In genomic region chr14:51651388-51652167, GRCh38 we compare ENCODE assay signal across 8 cellular contexts. TPM values are rescaled to one million over a fixed set of nuclear protein-coding genes. Genes with fewer than 3 reads are reported as not detected.
A peak's percentile ranks its signal among the peaks of the same experiment; 100 is the strongest.
DNase-seq lines count a peak whose midpoint lies in the region; TF ChIP-seq lines count a peak whose summit lies in the region.

Gene FRMD6 (plus strand): TSS chr14:51651910. CDS start chr14:51689837, 37,927 bp downstream.

- no peaks in the 10 kb centered on the region for H3K9me2 ChIP-seq in SK-N-SH

- CTCF ChIA-PET in SK-N-SH (lab: Yijun Ruan, JAX) = interaction anchor here (0.6 to 3.9 kb wide), 34 partner anchors 11 to 377 kb away, joined by 3 to 79 read pairs (median 4); no protein-coding TSS in a partner anchor

- H3K4me3 Mint-ChIP-seq in activated naive CD8-positive, alpha-beta T cell = peak within 1 kb of the TSS; percentile 85

- POLR2A ChIA-PET in SK-N-SH (lab: Yijun Ruan, JAX) = interaction anchor here (1.4 kb wide), 2 partner anchors 204 to 369 kb away, joined by 3 to 6 read pairs; no protein-coding TSS in a partner anchor

- H3K27me3 Mint-ChIP-seq in activated naive CD8-positive, alpha-beta T cell = peaks cover 14% of the 10 kb centered on the region

- peaks cover 41% of the 10 kb centered on the region for H3F3A ChIP-seq in SK-N-SH (replicated peaks; ENCODE audit: insufficient read depth)

- H3K27me3 ChIP-seq in SK-N-SH (ENCODE audit: insufficient read depth) (no peaks in the 10 kb centered on the region), ovary (no peaks in the 10 kb centered on the region), thymus (ENCODE audit: control insufficient read depth, insufficient read depth) (no peaks in the 10 kb centered on the region)

- intact Hi-C loops in head of caudate nucleus (cut with DNase I) (loop anchor here (5.0 kb wide), 2 partner anchors 131 to 369 kb away; no protein-coding TSS in a partner anchor), ovary (cut with DNase I) (no loop called here)

- TF ChIP-seq POLR2A in ovary (IDR thresholded peaks at IDR 0.05) = peak; percentile 72

- no peak within 1 kb of the TSS for H2AFZ ChIP-seq in SK-N-SH (ENCODE audit: low read depth)

- H3K27ac ChIP-seq in SK-N-SH (ENCODE audit: low read depth in 2 of 2, low read length in 1 of 2) (peak within 1 kb of the TSS; percentile 96 to 97), ovary (peak within 1 kb of the TSS; percentile 91 to 96), thymus (ENCODE audit: low read depth) (peak within 1 kb of the TSS; percentile 90)

- WGBS in SK-N-SH (ENCODE audit: low lambda C conversion rate) = 0% methylated on average over 24 of the region's 86 CpGs
- WGBS in ovary, 3 donors = 0 to 1% (median 0%) methylated on average over 36 to 86 of the region's 86 CpGs
- under 1% methylated on average over 86 of the region's 86 CpGs for WGBS in thymus

- DNase-seq in ELR (ENCODE audit: low read depth) = peak; percentile 90
- DNase-seq in H4 (ENCODE audit: low spot score) = peak; percentile 84
- peak; percentile 82 for DNase-seq in LoVo (ENCODE audit: low spot score)
- DNase-seq in SK-N-SH = peak; percentile 97
- peak; percentile 46 to 90 (median 80) for DNase-seq in head of caudate nucleus
- peak; percentile 86 to 90 (median 90) for DNase-seq in ovary

- H3K9ac ChIP-seq in SK-N-SH = peak within 1 kb of the TSS; percentile 99

- H3K4me1 Mint-ChIP-seq in activated naive CD8-positive, alpha-beta T cell (ENCODE audit: low read depth) = peaks cover 15% of the 10 kb centered on the region

- H3K79me2 ChIP-seq in SK-N-SH (ENCODE audit: insufficient read depth) = peaks cover 97% of the 10 kb centered on the region

- H3K4me3 ChIP-seq in SK-N-SH (ENCODE audit: low read depth in 2 of 2, low read length in 1 of 2) (peak within 1 kb of the TSS; percentile 93 to 95), ovary (peak within 1 kb of the TSS; percentile 76), thymus (ENCODE audit: low read length) (peak within 1 kb of the TSS; percentile 86)

- H3K36me3 ChIP-seq in SK-N-SH (replicated peaks in 1 of 2; ENCODE audit: control insufficient read depth in 1 of 2, insufficient read depth in 2 of 2, low read length in 1 of 2) (peaks cover 0 to 30% of the 10 kb centered on the region in 2 experiments), ovary (no peaks in the 10 kb centered on the region), thymus (ENCODE audit: control insufficient read depth, insufficient read depth) (no peaks in the 10 kb centered on the region)

- H4K20me1 ChIP-seq in SK-N-SH (ENCODE audit: insufficient read depth) = peaks cover 39% of the 10 kb centered on the region

- no peaks in the 10 kb centered on the region for H3K36me3 Mint-ChIP-seq in activated naive CD8-positive, alpha-beta T cell

- H3K4me1 ChIP-seq in SK-N-SH (ENCODE audit: control insufficient read depth in 1 of 2, insufficient read depth in 2 of 2, low read depth in 1 of 2, low read length in 1 of 2) (peaks cover 0 to 23% of the 10 kb centered on the region in 2 experiments; a peak in 2 of 4 replicates), ovary (ENCODE audit: insufficient read depth) (peaks cover 9% of the 10 kb centered on the region), thymus (ENCODE audit: control insufficient read depth, insufficient read depth, low read length) (peaks cover 17% of the 10 kb centered on the region)

- TF ChIP-seq EP300 in SK-N-SH (IDR thresholded peaks at IDR 0.05; ENCODE audit: borderline replicate concordance in 1 of 2, low read depth in 1 of 2, low read length in 1 of 2) (peak in 1 of 2 experiments; percentile 49; a peak in 2 of 4 replicates), ovary (IDR thresholded peaks at IDR 0.05) (no peak)

- no peaks in the 10 kb centered on the region for H3K9me3 Mint-ChIP-seq in activated naive CD8-positive, alpha-beta T cell (ENCODE audit: low read depth)

- TF ChIP-seq CTCF in SK-N-SH (IDR thresholded peaks at IDR 0.05) = peak; percentile 79
- TF ChIP-seq CTCF in ovary (IDR thresholded peaks at IDR 0.05) = peak; percentile 67 to 87 (median 84)

- H3K9me3 ChIP-seq in SK-N-SH (no peaks in the 10 kb centered on the region), ovary (no peaks in the 10 kb centered on the region), thymus (ENCODE audit: control insufficient read depth) (no peaks in the 10 kb centered on the region)

- H3K4me2 ChIP-seq in SK-N-SH = peak within 1 kb of the TSS; percentile 91

- H3K27ac Mint-ChIP-seq in activated naive CD8-positive, alpha-beta T cell = peak within 1 kb of the TSS; percentile 30

- TF ChIP-seq RAD21 in SK-N-SH (IDR thresholded peaks at IDR 0.05; ENCODE audit: low read length) = peak; percentile 38

TF ChIP-seq in SK-N-SH, 30 proteins besides CTCF, POLR2A, EP300 and RAD21 (continues in another document):
- peak; percentile 9; the same call in 1 of the 2 replicates for TF ChIP-seq TCF12 (IDR thresholded peaks at IDR 0.05)
- 0 out of 2 replicates have a peak, but pooled peaks have one; percentile 34 for TF ChIP-seq NFIC (IDR thresholded peaks at IDR 0.05; ENCODE audit: borderline replicate concordance)
- TF ChIP-seq MEF2A (IDR thresholded peaks at IDR 0.05; ENCODE audit: borderline replicate concordance, low read depth) = peak; percentile 6; the same call in 1 of the 2 replicates
- TF ChIP-seq TAF1 (IDR thresholded peaks at IDR 0.05; ENCODE audit: borderline replicate concordance, low read depth, low read length) = peak; percentile 96; the same call in 1 of the 2 replicates
- TF ChIP-seq, protein P1, sequence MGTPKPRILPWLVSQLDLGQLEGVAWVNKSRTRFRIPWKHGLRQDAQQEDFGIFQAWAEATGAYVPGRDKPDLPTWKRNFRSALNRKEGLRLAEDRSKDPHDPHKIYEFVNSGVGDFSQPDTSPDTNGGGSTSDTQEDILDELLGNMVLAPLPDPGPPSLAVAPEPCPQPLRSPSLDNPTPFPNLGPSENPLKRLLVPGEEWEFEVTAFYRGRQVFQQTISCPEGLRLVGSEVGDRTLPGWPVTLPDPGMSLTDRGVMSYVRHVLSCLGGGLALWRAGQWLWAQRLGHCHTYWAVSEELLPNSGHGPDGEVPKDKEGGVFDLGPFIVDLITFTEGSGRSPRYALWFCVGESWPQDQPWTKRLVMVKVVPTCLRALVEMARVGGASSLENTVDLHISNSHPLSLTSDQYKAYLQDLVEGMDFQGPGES (IDR thresholded peaks at IDR 0.05; ENCODE audit: low read depth, low read length) = no peak
- TF ChIP-seq ELF1 (IDR thresholded peaks at IDR 0.05) = no peak
- TF ChIP-seq, protein P2, sequence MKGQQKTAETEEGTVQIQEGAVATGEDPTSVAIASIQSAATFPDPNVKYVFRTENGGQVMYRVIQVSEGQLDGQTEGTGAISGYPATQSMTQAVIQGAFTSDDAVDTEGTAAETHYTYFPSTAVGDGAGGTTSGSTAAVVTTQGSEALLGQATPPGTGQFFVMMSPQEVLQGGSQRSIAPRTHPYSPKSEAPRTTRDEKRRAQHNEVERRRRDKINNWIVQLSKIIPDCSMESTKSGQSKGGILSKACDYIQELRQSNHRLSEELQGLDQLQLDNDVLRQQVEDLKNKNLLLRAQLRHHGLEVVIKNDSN (IDR thresholded peaks at IDR 0.05; ENCODE audit: borderline replicate concordance, low read depth) = no peak
- TF ChIP-seq GABPA (IDR thresholded peaks at IDR 0.05; ENCODE audit: low read depth) = no peak
- TF ChIP-seq REST (IDR thresholded peaks at IDR 0.05; ENCODE audit: low read depth, low read length) = peak; percentile 60
- no peak for TF ChIP-seq USF2 (IDR thresholded peaks at IDR 0.05; ENCODE audit: borderline replicate concordance, low read depth, low read length)
- no peak for TF ChIP-seq TEAD4 (IDR thresholded peaks at IDR 0.05; ENCODE audit: borderline replicate concordance, insufficient read depth)
- TF ChIP-seq NRF1 (IDR thresholded peaks at IDR 0.05; ENCODE audit: low read depth, low read length) = peak; percentile 35; the same call in 1 of the 2 replicates
- peak; percentile 93 for TF ChIP-seq POLR2AphosphoS5 (IDR thresholded peaks at IDR 0.05; ENCODE audit: low read depth, low read length)
- no peak for TF ChIP-seq RFX5 (IDR thresholded peaks at IDR 0.05; ENCODE audit: low read length)

RNA-seq across cellular contexts. Expression of gene FRMD6, which starts in this region (rescaled TPM):
- total RNA-seq in H4 (2014; rRNA removed; shearing (Covaris generic)) = 58.1 and 72.8 TPM in 2 replicates
- polyA plus RNA-seq in SK-N-SH (2012; rRNA removed) (147 and 169 TPM in 2 replicates), ovary (10 to 100 TPM; 15.3 to 79.2 TPM), thymus (10.2 TPM)
- 125 and 136 TPM in 2 replicates for polyA plus RNA-seq in SK-N-SH (2012; cell fraction: cytosol; rRNA removed)
- 171 and 281 TPM in 2 replicates for polyA plus RNA-seq in SK-N-SH (2012; cell fraction: nucleus; rRNA removed)
- 10 to 100 TPM; 29.5 to 55.4 (median 33.3) TPM for total RNA-seq in ovary

Comparison
In these comparisons a context has a peak if more than half of its experiments do, and no peak if none do; other contexts are left out.
1. Peak in every context shown above with its lines: DNase-seq, H3K4me3 ChIP-seq and H3K27ac ChIP-seq.